Comparison of ENCODE assay signal across 1 cellular context in the genomic region with DNA sequence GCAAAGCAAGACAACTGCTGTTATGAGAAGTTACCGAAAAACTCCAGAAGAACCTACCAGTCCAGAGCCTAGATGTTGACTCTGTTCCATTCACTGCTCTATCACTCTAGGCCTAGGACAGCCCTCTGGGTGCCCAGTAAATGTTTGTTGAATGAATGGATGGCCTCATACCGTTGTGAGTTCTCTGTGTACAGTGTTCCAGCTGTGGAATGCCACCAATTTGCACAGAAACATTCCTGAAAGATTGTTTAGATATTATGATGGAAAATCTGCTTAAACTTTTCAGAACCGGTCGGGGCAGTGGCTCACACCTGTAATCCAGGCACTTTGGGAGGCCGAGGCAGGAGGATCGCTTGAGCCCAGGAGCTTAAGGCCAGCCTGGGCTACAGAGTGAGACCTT.
A peak's percentile ranks its signal among the peaks of the same experiment; 100 is the strongest.
TF ChIP-seq lines count a peak whose summit lies in the region.

No MANE protein-coding gene starts in this region.

TF ChIP-seq in HepG2, 621 proteins besides CTCF, POLR2A, EP300 and RAD21 (continues in another document):
- TF ChIP-seq ZNF232 (CRISPR knock-in tag; IDR thresholded peaks at IDR 0.05; ENCODE audit: borderline replicate concordance) (0 out of 2 replicates have a peak, but pooled peaks have one; percentile 7), NFKBIZ (CRISPR knock-in tag; IDR thresholded peaks at IDR 0.05) (no peak), ZSCAN21 (CRISPR knock-in tag; IDR thresholded peaks at IDR 0.05; ENCODE audit: borderline replicate concordance) (no peak), XRCC5 (optimal IDR thresholded peaks at IDR 0.05; ENCODE audit: low read length) (no peak), TBP (CRISPR knock-in tag; IDR thresholded peaks at IDR 0.05) (no peak), FOXA3 (CRISPR knock-in tag; IDR thresholded peaks at IDR 0.05) (0 out of 2 replicates have a peak, but pooled peaks have one; percentile 48), ASH2L (IDR thresholded peaks at IDR 0.05; ENCODE audit: insufficient read length, low read depth, low read length) (no peak), ATF7 (IDR thresholded peaks at IDR 0.05) (no peak), ATF7 (CRISPR knock-in tag; IDR thresholded peaks at IDR 0.05) (no peak), SOX6 (IDR thresholded peaks at IDR 0.05) (no peak), SOX6 (CRISPR knock-in tag; IDR thresholded peaks at IDR 0.05) (no peak), ZFX (CRISPR knock-in tag; IDR thresholded peaks at IDR 0.05; ENCODE audit: low read depth) (peak; percentile 54; the same call in 1 of the 2 replicates), MATR3 (CRISPR knock-in tag; IDR thresholded peaks at IDR 0.05) (no peak), TOE1 (CRISPR knock-in tag; IDR thresholded peaks at IDR 0.05) (no peak), ZNF558 (CRISPR knock-in tag; IDR thresholded peaks at IDR 0.05; ENCODE audit: borderline replicate concordance) (no peak), ZNF644 (CRISPR knock-in tag; IDR thresholded peaks at IDR 0.05; ENCODE audit: low read depth) (0 out of 2 replicates have a peak, but pooled peaks have one; percentile 25), SIX4 (CRISPR knock-in tag; IDR thresholded peaks at IDR 0.05) (no peak), SRSF9 (IDR thresholded peaks at IDR 0.05; ENCODE audit: borderline replicate concordance, insufficient read depth, low read depth, low read length, poor library complexity, severe bottlenecking) (no peak), ZNF598 (CRISPR knock-in tag; IDR thresholded peaks at IDR 0.05; ENCODE audit: borderline replicate concordance) (no peak), SMC3 (IDR thresholded peaks at IDR 0.05; ENCODE audit: low read length) (no peak), TBX3 (IDR thresholded peaks at IDR 0.05; ENCODE audit: borderline replicate concordance) (no peak), KLF9 (CRISPR knock-in tag; IDR thresholded peaks at IDR 0.05; ENCODE audit: low read depth) (no peak), TEAD2 (CRISPR knock-in tag; IDR thresholded peaks at IDR 0.05) (no peak), ZNF781 (CRISPR knock-in tag; IDR thresholded peaks at IDR 0.05; ENCODE audit: borderline replicate concordance, not compliant biosample characterization) (no peak), FOSL2 (CRISPR knock-in tag; IDR thresholded peaks at IDR 0.05) (0 out of 2 replicates have a peak, but pooled peaks have one; percentile 5), SNRNP70 (IDR thresholded peaks at IDR 0.05; ENCODE audit: low read depth, low read length) (no peak), TAF15 (IDR thresholded peaks at IDR 0.05; ENCODE audit: low read depth, low read length, poor library complexity, severe bottlenecking) (no peak), CBX1 (IDR thresholded peaks at IDR 0.05; ENCODE audit: low read depth) (no peak), ZNF737 (CRISPR knock-in tag; IDR thresholded peaks at IDR 0.05; ENCODE audit: borderline replicate concordance) (no peak), FOXA1 (IDR thresholded peaks at IDR 0.05) (no peak), FOXA1 (CRISPR knock-in tag; IDR thresholded peaks at IDR 0.05) (peak; percentile 54)
- TF ChIP-seq, protein P1, sequence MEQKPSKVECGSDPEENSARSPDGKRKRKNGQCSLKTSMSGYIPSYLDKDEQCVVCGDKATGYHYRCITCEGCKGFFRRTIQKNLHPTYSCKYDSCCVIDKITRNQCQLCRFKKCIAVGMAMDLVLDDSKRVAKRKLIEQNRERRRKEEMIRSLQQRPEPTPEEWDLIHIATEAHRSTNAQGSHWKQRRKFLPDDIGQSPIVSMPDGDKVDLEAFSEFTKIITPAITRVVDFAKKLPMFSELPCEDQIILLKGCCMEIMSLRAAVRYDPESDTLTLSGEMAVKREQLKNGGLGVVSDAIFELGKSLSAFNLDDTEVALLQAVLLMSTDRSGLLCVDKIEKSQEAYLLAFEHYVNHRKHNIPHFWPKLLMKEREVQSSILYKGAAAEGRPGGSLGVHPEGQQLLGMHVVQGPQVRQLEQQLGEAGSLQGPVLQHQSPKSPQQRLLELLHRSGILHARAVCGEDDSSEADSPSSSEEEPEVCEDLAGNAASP (CRISPR knock-in tag; IDR thresholded peaks at IDR 0.05; ENCODE audit: borderline replicate concordance) = no peak
- TF ChIP-seq, protein P2, sequence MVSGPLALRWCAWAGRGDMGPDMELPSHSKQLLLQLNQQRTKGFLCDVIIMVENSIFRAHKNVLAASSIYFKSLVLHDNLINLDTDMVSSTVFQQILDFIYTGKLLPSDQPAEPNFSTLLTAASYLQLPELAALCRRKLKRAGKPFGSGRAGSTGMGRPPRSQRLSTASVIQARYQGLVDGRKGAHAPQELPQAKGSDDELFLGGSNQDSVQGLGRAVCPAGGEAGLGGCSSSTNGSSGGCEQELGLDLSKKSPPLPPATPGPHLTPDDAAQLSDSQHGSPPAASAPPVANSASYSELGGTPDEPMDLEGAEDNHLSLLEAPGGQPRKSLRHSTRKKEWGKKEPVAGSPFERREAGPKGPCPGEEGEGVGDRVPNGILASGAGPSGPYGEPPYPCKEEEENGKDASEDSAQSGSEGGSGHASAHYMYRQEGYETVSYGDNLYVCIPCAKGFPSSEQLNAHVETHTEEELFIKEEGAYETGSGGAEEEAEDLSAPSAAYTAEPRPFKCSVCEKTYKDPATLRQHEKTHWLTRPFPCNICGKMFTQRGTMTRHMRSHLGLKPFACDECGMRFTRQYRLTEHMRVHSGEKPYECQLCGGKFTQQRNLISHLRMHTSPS (CRISPR knock-in tag; IDR thresholded peaks at IDR 0.05; ENCODE audit: low read depth) = no peak
- TF ChIP-seq, protein P3, sequence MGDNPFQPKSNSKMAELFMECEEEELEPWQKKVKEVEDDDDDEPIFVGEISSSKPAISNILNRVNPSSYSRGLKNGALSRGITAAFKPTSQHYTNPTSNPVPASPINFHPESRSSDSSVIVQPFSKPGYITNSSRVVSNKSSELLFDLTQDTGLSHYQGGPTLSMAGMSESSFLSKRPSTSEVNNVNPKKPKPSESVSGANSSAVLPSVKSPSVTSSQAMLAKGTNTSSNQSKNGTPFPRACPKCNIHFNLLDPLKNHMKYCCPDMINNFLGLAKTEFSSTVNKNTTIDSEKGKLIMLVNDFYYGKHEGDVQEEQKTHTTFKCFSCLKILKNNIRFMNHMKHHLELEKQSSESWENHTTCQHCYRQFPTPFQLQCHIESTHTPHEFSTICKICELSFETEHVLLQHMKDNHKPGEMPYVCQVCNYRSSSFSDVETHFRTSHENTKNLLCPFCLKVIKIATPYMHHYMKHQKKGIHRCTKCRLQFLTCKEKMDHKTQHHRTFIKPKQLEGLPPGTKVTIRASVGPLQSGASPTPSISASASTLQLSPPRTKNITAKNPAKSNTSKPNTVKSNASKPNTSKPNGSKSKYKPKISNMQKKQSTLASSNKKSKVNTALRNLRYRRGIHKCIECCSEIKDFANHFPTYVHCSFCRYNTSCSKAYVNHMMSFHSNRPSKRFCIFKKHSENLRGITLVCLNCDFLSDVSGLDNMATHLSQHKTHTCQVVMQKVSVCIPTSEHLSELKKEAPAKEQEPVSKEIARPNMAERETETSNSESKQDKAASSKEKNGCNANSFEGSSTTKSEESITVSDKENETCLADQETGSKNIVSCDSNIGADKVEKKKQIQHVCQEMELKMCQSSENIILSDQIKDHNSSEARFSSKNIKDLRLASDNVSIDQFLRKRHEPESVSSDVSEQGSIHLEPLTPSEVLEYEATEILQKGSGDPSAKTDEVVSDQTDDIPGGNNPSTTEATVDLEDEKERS (CRISPR knock-in tag; IDR thresholded peaks at IDR 0.05) = no peak
- TF ChIP-seq, protein P4, sequence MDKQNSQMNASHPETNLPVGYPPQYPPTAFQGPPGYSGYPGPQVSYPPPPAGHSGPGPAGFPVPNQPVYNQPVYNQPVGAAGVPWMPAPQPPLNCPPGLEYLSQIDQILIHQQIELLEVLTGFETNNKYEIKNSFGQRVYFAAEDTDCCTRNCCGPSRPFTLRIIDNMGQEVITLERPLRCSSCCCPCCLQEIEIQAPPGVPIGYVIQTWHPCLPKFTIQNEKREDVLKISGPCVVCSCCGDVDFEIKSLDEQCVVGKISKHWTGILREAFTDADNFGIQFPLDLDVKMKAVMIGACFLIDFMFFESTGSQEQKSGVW (CRISPR knock-in tag; IDR thresholded peaks at IDR 0.05; ENCODE audit: borderline replicate concordance) = no peak
- TF ChIP-seq, protein P5, sequence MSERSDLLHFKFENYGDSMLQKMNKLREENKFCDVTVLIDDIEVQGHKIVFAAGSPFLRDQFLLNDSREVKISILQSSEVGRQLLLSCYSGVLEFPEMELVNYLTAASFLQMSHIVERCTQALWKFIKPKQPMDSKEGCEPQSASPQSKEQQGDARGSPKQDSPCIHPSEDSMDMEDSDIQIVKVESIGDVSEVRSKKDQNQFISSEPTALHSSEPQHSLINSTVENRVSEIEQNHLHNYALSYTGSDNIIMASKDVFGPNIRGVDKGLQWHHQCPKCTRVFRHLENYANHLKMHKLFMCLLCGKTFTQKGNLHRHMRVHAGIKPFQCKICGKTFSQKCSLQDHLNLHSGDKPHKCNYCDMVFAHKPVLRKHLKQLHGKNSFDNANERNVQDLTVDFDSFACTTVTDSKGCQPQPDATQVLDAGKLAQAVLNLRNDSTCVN (CRISPR knock-in tag; IDR thresholded peaks at IDR 0.05; ENCODE audit: borderline replicate concordance) = peak; percentile 95
- TF ChIP-seq, protein P6, sequence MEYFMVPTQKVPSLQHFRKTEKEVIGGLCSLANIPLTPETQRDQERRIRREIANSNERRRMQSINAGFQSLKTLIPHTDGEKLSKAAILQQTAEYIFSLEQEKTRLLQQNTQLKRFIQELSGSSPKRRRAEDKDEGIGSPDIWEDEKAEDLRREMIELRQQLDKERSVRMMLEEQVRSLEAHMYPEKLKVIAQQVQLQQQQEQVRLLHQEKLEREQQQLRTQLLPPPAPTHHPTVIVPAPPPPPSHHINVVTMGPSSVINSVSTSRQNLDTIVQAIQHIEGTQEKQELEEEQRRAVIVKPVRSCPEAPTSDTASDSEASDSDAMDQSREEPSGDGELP (IDR thresholded peaks at IDR 0.05; ENCODE audit: borderline replicate concordance, low read depth) = peak; percentile 48; the same call in 1 of the 2 replicates
- TF ChIP-seq, protein P7, sequence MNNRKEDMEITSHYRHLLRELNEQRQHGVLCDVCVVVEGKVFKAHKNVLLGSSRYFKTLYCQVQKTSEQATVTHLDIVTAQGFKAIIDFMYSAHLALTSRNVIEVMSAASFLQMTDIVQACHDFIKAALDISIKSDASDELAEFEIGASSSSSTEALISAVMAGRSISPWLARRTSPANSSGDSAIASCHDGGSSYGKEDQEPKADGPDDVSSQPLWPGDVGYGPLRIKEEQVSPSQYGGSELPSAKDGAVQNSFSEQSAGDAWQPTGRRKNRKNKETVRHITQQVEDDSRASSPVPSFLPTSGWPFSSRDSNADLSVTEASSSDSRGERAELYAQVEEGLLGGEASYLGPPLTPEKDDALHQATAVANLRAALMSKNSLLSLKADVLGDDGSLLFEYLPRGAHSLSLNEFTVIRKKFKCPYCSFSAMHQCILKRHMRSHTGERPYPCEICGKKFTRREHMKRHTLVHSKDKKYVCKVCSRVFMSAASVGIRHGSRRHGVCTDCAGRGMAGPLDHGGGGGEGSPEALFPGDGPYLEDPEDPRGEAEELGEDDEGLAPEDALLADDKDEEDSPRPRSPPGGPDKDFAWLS (CRISPR knock-in tag; IDR thresholded peaks at IDR 0.05; ENCODE audit: borderline replicate concordance) = no peak
- TF ChIP-seq, protein P8, sequence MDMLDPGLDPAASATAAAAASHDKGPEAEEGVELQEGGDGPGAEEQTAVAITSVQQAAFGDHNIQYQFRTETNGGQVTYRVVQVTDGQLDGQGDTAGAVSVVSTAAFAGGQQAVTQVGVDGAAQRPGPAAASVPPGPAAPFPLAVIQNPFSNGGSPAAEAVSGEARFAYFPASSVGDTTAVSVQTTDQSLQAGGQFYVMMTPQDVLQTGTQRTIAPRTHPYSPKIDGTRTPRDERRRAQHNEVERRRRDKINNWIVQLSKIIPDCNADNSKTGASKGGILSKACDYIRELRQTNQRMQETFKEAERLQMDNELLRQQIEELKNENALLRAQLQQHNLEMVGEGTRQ (IDR thresholded peaks at IDR 0.05; ENCODE audit: low read depth, low read length) = no peak
- TF ChIP-seq, protein P8 (CRISPR knock-in tag; IDR thresholded peaks at IDR 0.05; ENCODE audit: borderline replicate concordance) = no peak
- TF ChIP-seq, protein P9, sequence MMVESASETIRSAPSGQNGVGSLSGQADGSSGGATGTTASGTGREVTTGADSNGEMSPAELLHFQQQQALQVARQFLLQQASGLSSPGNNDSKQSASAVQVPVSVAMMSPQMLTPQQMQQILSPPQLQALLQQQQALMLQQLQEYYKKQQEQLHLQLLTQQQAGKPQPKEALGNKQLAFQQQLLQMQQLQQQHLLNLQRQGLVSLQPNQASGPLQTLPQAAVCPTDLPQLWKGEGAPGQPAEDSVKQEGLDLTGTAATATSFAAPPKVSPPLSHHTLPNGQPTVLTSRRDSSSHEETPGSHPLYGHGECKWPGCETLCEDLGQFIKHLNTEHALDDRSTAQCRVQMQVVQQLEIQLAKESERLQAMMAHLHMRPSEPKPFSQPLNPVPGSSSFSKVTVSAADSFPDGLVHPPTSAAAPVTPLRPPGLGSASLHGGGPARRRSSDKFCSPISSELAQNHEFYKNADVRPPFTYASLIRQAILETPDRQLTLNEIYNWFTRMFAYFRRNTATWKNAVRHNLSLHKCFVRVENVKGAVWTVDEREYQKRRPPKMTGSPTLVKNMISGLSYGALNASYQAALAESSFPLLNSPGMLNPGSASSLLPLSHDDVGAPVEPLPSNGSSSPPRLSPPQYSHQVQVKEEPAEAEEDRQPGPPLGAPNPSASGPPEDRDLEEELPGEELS (CRISPR knock-in tag; IDR thresholded peaks at IDR 0.05) = no peak
- TF ChIP-seq, protein P10, sequence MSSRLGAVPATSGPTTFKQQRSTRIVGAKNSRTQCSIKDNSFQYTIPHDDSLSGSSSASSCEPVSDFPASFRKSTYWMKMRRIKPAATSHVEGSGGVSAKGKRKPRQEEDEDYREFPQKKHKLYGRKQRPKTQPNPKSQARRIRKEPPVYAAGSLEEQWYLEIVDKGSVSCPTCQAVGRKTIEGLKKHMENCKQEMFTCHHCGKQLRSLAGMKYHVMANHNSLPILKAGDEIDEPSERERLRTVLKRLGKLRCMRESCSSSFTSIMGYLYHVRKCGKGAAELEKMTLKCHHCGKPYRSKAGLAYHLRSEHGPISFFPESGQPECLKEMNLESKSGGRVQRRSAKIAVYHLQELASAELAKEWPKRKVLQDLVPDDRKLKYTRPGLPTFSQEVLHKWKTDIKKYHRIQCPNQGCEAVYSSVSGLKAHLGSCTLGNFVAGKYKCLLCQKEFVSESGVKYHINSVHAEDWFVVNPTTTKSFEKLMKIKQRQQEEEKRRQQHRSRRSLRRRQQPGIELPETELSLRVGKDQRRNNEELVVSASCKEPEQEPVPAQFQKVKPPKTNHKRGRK (CRISPR knock-in tag; IDR thresholded peaks at IDR 0.05) = no peak
- TF ChIP-seq, protein P11, sequence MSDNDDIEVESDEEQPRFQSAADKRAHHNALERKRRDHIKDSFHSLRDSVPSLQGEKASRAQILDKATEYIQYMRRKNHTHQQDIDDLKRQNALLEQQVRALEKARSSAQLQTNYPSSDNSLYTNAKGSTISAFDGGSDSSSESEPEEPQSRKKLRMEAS (IDR thresholded peaks at IDR 0.05) = no peak
